11 cellular contexts compared by ENCODE assay signal in genomic region chr5:149940077-149940574, GRCh38. TPM values are rescaled to one million over a fixed set of nuclear protein-coding genes. Genes with fewer than 3 reads are reported as not detected.
DNase-seq lines count a peak whose midpoint lies in the region; ATAC-seq and TF ChIP-seq lines count a peak whose summit lies in the region.
"Had no signal": no experiment of that assay in that cellular context is flagged by ENCODE, and none has a peak within 500 bp of the region (broad histone marks: within the 10 kb centered on the region; RNA-seq: fewer than 3 reads in every experiment).

No MANE protein-coding gene starts in this region.

- peak overlapping the region; percentile 2 to 38 for H3K27ac ChIP-seq in mucosa of rectum (ENCODE audit: low read depth in 2 of 2, low read length in 2 of 2)
- H3K27ac ChIP-seq in neuronal stem cell (replicated peaks; ENCODE audit: low read length): no peak overlapping the region

- no peaks in the 10 kb centered on the region for H3K9me3 ChIP-seq in mucosa of rectum (ENCODE audit: control insufficient read depth in 2 of 2, low read length in 2 of 2)
- no peaks in the 10 kb centered on the region for H3K9me3 ChIP-seq in neuronal stem cell (replicated peaks in 1 of 2; ENCODE audit: control insufficient read depth in 2 of 2, insufficient read depth in 1 of 2, low read depth in 1 of 2, low read length in 2 of 2)
- H3K9me3 ChIP-seq: pancreas, SJSA1 had no signal

- no peaks in the 10 kb centered on the region for H3K79me1 ChIP-seq in neuronal stem cell (ENCODE audit: low read depth, low read length)

- intact Hi-C loops in natural killer cell (cut with micrococcal nuclease): no loop called here

- H3K27me3 ChIP-seq in mucosa of rectum (ENCODE audit: control insufficient read depth in 2 of 2, insufficient read depth in 2 of 2, low read length in 2 of 2): no peaks in the 10 kb centered on the region
- peaks cover 0 to 60% (median 0%) of the 10 kb centered on the region in 3 experiments for H3K27me3 ChIP-seq in neuronal stem cell (ENCODE audit: control insufficient read depth in 3 of 3, insufficient read depth in 3 of 3, low read depth in 1 of 3, low read length in 3 of 3)
- H3K27me3 ChIP-seq: pancreas, SJSA1 had no signal

- H2BK15ac ChIP-seq in neuronal stem cell (ENCODE audit: low read length): no peak overlapping the region

- H3K36me3 ChIP-seq in mucosa of rectum (ENCODE audit: control insufficient read depth in 2 of 2, insufficient read depth in 2 of 2, low read length in 2 of 2): no peaks in the 10 kb centered on the region
- H3K36me3 ChIP-seq in neuronal stem cell (replicated peaks in 1 of 2; ENCODE audit: control insufficient read depth in 2 of 2, insufficient read depth in 2 of 2, low read length in 2 of 2): no peaks in the 10 kb centered on the region
- H3K36me3 ChIP-seq: pancreas, SJSA1 had no signal

- no peaks in the 10 kb centered on the region for H3K36me3 Mint-ChIP-seq in natural killer cell
- H3K36me3 Mint-ChIP-seq in immature natural killer cell: no peaks in the 10 kb centered on the region

- H3K18ac ChIP-seq in neuronal stem cell (ENCODE audit: low read length): no peak overlapping the region

- H3K9me3 Mint-ChIP-seq in natural killer cell (no peaks in the 10 kb centered on the region), immature natural killer cell (no peaks in the 10 kb centered on the region)

- H4K91ac ChIP-seq in neuronal stem cell (ENCODE audit: low read depth, low read length, poor library complexity): no peak overlapping the region

- H3K4me3 Mint-ChIP-seq in natural killer cell (no peak overlapping the region), immature natural killer cell (no peak overlapping the region)

- no peak overlapping the region for H3K4me2 ChIP-seq in neuronal stem cell (ENCODE audit: insufficient read depth, low read length, poor library complexity, severe bottlenecking)

- H2BK120ac ChIP-seq in neuronal stem cell (ENCODE audit: low read depth, low read length): no peak overlapping the region

- H3K4me1 ChIP-seq in mucosa of rectum (ENCODE audit: control insufficient read depth in 2 of 2, insufficient read depth in 2 of 2, low read length in 2 of 2) (peaks cover 43 to 70% of the 10 kb centered on the region in 2 donors), neuronal stem cell (ENCODE audit: control insufficient read depth in 2 of 2, insufficient read depth in 1 of 2, low read depth in 1 of 2, low read length in 2 of 2) (peaks cover 0 to 7% of the 10 kb centered on the region in 2 donors)

- ATAC-seq in GM19023 (IDR thresholded peaks at IDR 0.05; ENCODE audit: unreplicated experiment): peak; percentile 58
- ATAC-seq in HG03045 (IDR thresholded peaks at IDR 0.05; ENCODE audit: unreplicated experiment): peak; percentile 70
- no peak for ATAC-seq in natural killer cell

- no peak overlapping the region for H3K27ac Mint-ChIP-seq in natural killer cell
- no peak overlapping the region for H3K27ac Mint-ChIP-seq in immature natural killer cell

- no peak overlapping the region for H3K14ac ChIP-seq in neuronal stem cell (ENCODE audit: low read length)

- no CpG with 5 or more reads among the region's 9 CpGs for WGBS in neuronal stem cell (ENCODE audit: extremely low coverage in 2 of 2, insufficient read length in 2 of 2, insufficient replicate concordance in 1 of 2), 2 donors

- H3K9ac ChIP-seq in mucosa of rectum (ENCODE audit: low read depth in 1 of 2, low read length in 2 of 2): no peak overlapping the region
- H3K9ac ChIP-seq in neuronal stem cell (ENCODE audit: low read depth, low read length, poor library complexity): no peak overlapping the region

- H4K8ac ChIP-seq in neuronal stem cell (ENCODE audit: low read depth, low read length): no peak overlapping the region

- H3K23ac ChIP-seq in neuronal stem cell (ENCODE audit: low read depth, low read length, poor library complexity): no peak overlapping the region

- no peak overlapping the region for H2AFZ ChIP-seq in neuronal stem cell (ENCODE audit: low read length)

- no peak overlapping the region for H2AK5ac ChIP-seq in neuronal stem cell (ENCODE audit: low read depth, low read length)

- no peak overlapping the region for H3K4me3 ChIP-seq in mucosa of rectum (ENCODE audit: low read length in 2 of 2)
- no peak overlapping the region for H3K4me3 ChIP-seq in neuronal stem cell (ENCODE audit: low read length in 2 of 2)
- H3K4me3 ChIP-seq: pancreas, SJSA1 had no signal

- H2BK12ac ChIP-seq in neuronal stem cell (ENCODE audit: low read length): no peak overlapping the region

- peak; percentile 81 for DNase-seq in SIG-M5 (lab: John Stamatoyannopoulos, UW)
- DNase-seq in natural killer cell: no peak
- no peak for DNase-seq in immature natural killer cell
- no peak for DNase-seq in stimulated activated CD4-positive, alpha-beta T cell treated with anti-CD3 and anti-CD28 coated beads, Interleukin-2, amount 100 ng/mL, for 48 hours
- no peak for DNase-seq in neuronal stem cell (ENCODE audit: low spot score)
- DNase-seq: activated naive CD4-positive, alpha-beta T cell; pancreas had no signal

- H3K27me3 Mint-ChIP-seq in natural killer cell (ENCODE audit: low read depth in 2 of 2): peaks cover 7 to 17% of the 10 kb centered on the region in 2 donors
- peaks cover 2 to 5% (median 3%) of the 10 kb centered on the region in 3 donors for H3K27me3 Mint-ChIP-seq in immature natural killer cell (ENCODE audit: low read depth in 3 of 3)

- no peak for TF ChIP-seq CTCF in natural killer cell (IDR thresholded peaks at IDR 0.05)

- H2BK5ac ChIP-seq in neuronal stem cell (ENCODE audit: low read length): no peak overlapping the region

- H3K4ac ChIP-seq in neuronal stem cell (ENCODE audit: low read length): no peak overlapping the region

- H3K4me1 Mint-ChIP-seq in natural killer cell (no peaks in the 10 kb centered on the region), immature natural killer cell (no peaks in the 10 kb centered on the region)

RNA-seq across cellular contexts. Expression of gene PDE6A, which starts 4.5 kb away (rescaled TPM):
- not detected for total RNA-seq in natural killer cell
- not detected for polyA plus RNA-seq in immature natural killer cell
- polyA plus RNA-seq in neuronal stem cell (2013, experiment 1 of 2): not detected
- not detected for polyA plus RNA-seq in neuronal stem cell (2013, experiment 2 of 2)
- total RNA-seq: pancreas had no signal
- polyA plus RNA-seq: pancreas had no signal

RNA-seq across cellular contexts. Expression of gene SLC26A2, which starts 20.4 kb away (rescaled TPM):
- 10 to 100 TPM in 1 of 3 donors, 1 to 10 TPM in 2; 6.2 to 10.9 (median 8.1) TPM for total RNA-seq in natural killer cell
- polyA plus RNA-seq in immature natural killer cell: 1 to 10 TPM; 2.4 to 3.6 (median 2.4) TPM
- polyA plus RNA-seq in neuronal stem cell (2013, experiment 1 of 2): 6.6 TPM
- 6.5 TPM for polyA plus RNA-seq in neuronal stem cell (2013, experiment 2 of 2)

Comparison
In these comparisons a context has a peak if more than half of its experiments do, and no peak if none do; other contexts are left out.
1. ATAC-seq: peak in GM19023 (single experiment) and HG03045 (single experiment); none in natural killer cell (0 of 3).